ENCODE assay signal across 9 cellular contexts in genomic region chr1:18575620-18576019, GRCh38. TPM values are rescaled to one million over a fixed set of nuclear protein-coding genes. Genes with fewer than 3 reads are reported as not detected.
A peak's percentile ranks its signal among the peaks of the same experiment; 100 is the strongest.
DNase-seq lines count a peak whose midpoint lies in the region; ATAC-seq and TF ChIP-seq lines count a peak whose summit lies in the region.
"Had no signal": no experiment of that assay in that cellular context is flagged by ENCODE, and none has a peak within 500 bp of the region (broad histone marks: within the 10 kb centered on the region; RNA-seq: fewer than 3 reads in every experiment).

No MANE protein-coding gene starts in this region.

- no peaks in the 10 kb centered on the region for H3K79me2 ChIP-seq in hepatocyte

- 4% methylated on average over 8 of the region's 8 CpGs for WGBS in hepatocyte (ENCODE audit: low lambda C conversion rate, missing lambda C conversion rate)

- no peak overlapping the region for H2AFZ ChIP-seq in hepatocyte

- H3K27me3 ChIP-seq in hepatocyte, result peaks cover 4% of the 10 kb centered on the region
- H3K27me3 ChIP-seq: BLaER1 treated with 17β-estradiol and CSF1 and Interleukin-3, amounts not matched to agents 10 nM and 100 nM had no signal

- no peak overlapping the region for H3K27ac ChIP-seq in hepatocyte
- H3K27ac ChIP-seq: BLaER1 treated with 17β-estradiol and CSF1 and Interleukin-3, amounts not matched to agents 10 nM and 100 nM had no signal

- no peaks in the 10 kb centered on the region for H3K36me3 ChIP-seq in hepatocyte (replicated peaks; ENCODE audit: insufficient read depth, low read depth)
- H3K36me3 ChIP-seq: BLaER1 treated with 17β-estradiol and CSF1 and Interleukin-3, amounts not matched to agents 10 nM and 100 nM had no signal

- no peak for ATAC-seq in HG02588 (IDR thresholded peaks at IDR 0.05; ENCODE audit: unreplicated experiment)

- H3K4me3 ChIP-seq in hepatocyte, result no peak overlapping the region
- H3K4me3 ChIP-seq: BLaER1 treated with 17β-estradiol and CSF1 and Interleukin-3, amounts not matched to agents 10 nM and 100 nM had no signal

- no peaks in the 10 kb centered on the region for H3K9me3 ChIP-seq in hepatocyte (ENCODE audit: low read depth)

- H3K4me2 ChIP-seq in hepatocyte, result no peak overlapping the region
- H3K4me2 ChIP-seq: BLaER1 treated with 17β-estradiol and CSF1 and Interleukin-3, amounts not matched to agents 10 nM and 100 nM had no signal

- no peaks in the 10 kb centered on the region for H3K4me1 ChIP-seq in hepatocyte (ENCODE audit: insufficient read depth)

- peak; percentile 66 for TF ChIP-seq CTCF in hepatocyte (IDR thresholded peaks at IDR 0.05; ENCODE audit: poor library complexity)

- H4K20me1 ChIP-seq in hepatocyte (ENCODE audit: insufficient read depth, poor library complexity, severe bottlenecking), result no peaks in the 10 kb centered on the region

- DNase-seq in NCI-H187 (lab: John Stamatoyannopoulos, UW), result peak; percentile 4 to 25
- DNase-seq in NCI-H187 treated with DMSO at 0.1 percent for 48 hours (lab: John Stamatoyannopoulos, UW), result no peak
- peak; percentile 41 for DNase-seq in NAMALWA (ENCODE audit: low spot score)
- DNase-seq in activated T-cell treated with anti-CD3 and anti-CD28 coated beads for 24 hours (ENCODE audit: low read depth), result peak; percentile 11
- peak; percentile 63 for DNase-seq in hepatocyte (ENCODE audit: low spot score)
- peak; percentile 28 to 47 for DNase-seq in stimulated activated CD4-positive, alpha-beta T cell treated with anti-CD3 and anti-CD28 coated beads, Interleukin-1b, Interleukin-23, amount 100 ng/mL, for 4 hours (ENCODE audit: low read depth in 2 of 2)
- DNase-seq in epidermal melanocyte (ENCODE audit: insufficient read length, low spot score), result no peak

- no peaks in the 10 kb centered on the region for H3K9me2 ChIP-seq in hepatocyte (replicated peaks; ENCODE audit: insufficient read depth)

RNA-seq across cellular contexts. Expression of gene PAX7, which starts 55.0 kb away (rescaled TPM):
- not detected in 2 replicates for total RNA-seq in hepatocyte
- not detected in 2 replicates for polyA plus RNA-seq in hepatocyte

Comparison
In these comparisons a context has a peak if more than half of its experiments do, and no peak if none do; other contexts are left out.
1. DNase-seq: peak in NCI-H187 (2 of 2), NAMALWA (single experiment), activated T-cell treated with anti-CD3 and anti-CD28 coated beads for 24 hours (single experiment), hepatocyte (single experiment) and stimulated activated CD4-positive, alpha-beta T cell treated with anti-CD3 and anti-CD28 coated beads, Interleukin-1b, Interleukin-23, amount 100 ng/mL, for 4 hours (2 of 2); none in NCI-H187 treated with DMSO at 0.1 percent for 48 hours (single experiment) and epidermal melanocyte (single experiment).